Comparison of ENCODE assay signal across 17 cellular contexts in the genomic region with DNA sequence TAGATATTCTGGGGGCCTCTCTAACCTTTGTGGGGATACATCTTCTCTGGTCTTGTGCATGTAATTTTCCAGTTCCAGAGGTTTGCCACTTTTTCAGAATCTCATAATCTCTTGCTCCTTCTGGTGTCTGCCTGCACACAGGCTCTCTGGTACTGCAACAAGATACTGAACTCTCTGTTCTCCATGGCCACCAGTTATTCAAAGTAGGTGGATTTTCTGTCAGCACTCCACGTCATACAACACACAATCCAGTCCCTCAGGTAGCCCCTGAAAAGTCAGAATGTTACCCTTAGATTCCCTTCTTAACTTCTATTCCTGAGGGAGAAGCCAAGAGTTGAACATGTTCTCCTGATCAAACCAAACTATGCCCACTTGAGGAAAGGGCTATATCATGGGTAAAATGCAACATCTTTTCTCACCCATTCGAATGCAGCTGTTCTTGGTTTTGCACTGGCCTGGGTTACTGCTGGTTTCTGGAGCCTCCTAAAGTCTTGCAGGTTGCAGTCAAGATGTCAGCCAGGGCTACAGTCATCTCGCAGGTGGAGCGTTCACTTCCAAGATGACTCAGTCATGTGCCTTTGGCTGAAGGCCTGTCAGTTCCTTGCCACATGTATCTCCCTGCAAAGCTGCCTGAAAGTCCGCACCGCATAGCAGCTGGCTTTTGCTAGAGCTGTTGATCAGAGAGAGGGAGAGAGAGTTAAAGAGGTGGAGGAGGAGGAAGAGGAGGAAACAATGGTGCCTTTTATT. TPM values are rescaled to one million over a fixed set of nuclear protein-coding genes. Genes with fewer than 3 reads are reported as not detected.
"Had no signal": no experiment of that assay in that cellular context is flagged by ENCODE, and none has a peak within 500 bp of the region (broad histone marks: within the 10 kb centered on the region; RNA-seq: fewer than 3 reads in every experiment).

No MANE protein-coding gene starts in this region.

- H3K36me3 ChIP-seq: brain microvascular endothelial cell had no signal

- H3K27ac ChIP-seq: brain microvascular endothelial cell had no signal

- DNase-seq: activated CD4-positive, alpha-beta T cell treated with anti-CD3 and anti-CD28 coated beads, Interleukin-2, amount 50 U/mL, for 1 hour; activated CD8-positive, alpha-beta memory T cell treated with anti-CD3 and anti-CD28 coated beads for 24 hours; activated gamma-delta T cell treated with Interleukin-2 at 50 U/mL for 16 hours; activated naive CD8-positive, alpha-beta T cell treated with anti-CD3 and anti-CD28 coated beads, Interleukin-2, amount 10 ng/mL, durations not matched to agents 7 days and 5 days; anterior cingulate cortex; brain microvascular endothelial cell; effector memory CD8-positive, alpha-beta T cell; foreskin melanocyte; kidney glomerular epithelial cell; left ventricle myocardium superior; mesenchymal stem cell; naive thymus-derived CD8-positive, alpha-beta T cell; stimulated activated CD4-positive, alpha-beta T cell treated with anti-CD3 and anti-CD28 coated beads, Interleukin-15, amount 100 ng/mL, for 24 hours had no signal

- ATAC-seq: effector memory CD8-positive, alpha-beta T cell; left ventricle myocardium superior; naive thymus-derived CD8-positive, alpha-beta T cell had no signal

- H3K27me3 ChIP-seq: brain microvascular endothelial cell had no signal

RNA-seq across cellular contexts. Expression of gene TUBA3C, which starts 57.7 kb away (rescaled TPM):
- total RNA-seq: activated naive CD8-positive, alpha-beta T cell treated with anti-CD3 and anti-CD28 coated beads, Interleukin-2, amount 10 ng/mL, durations not matched to agents 7 days and 5 days; fibroblast of lung; left ventricle myocardium superior; mucosa of gallbladder; naive thymus-derived CD8-positive, alpha-beta T cell; skeletal muscle tissue; temporal lobe had no signal
- polyA plus RNA-seq: fibroblast of lung had no signal
